13 cellular contexts compared by ENCODE assay signal in genomic region chr20:4225778-4226177, GRCh38. TPM values are rescaled to one million over a fixed set of nuclear protein-coding genes. Genes with fewer than 3 reads are reported as not detected.
DNase-seq lines count a peak whose midpoint lies in the region; ATAC-seq and TF ChIP-seq lines count a peak whose summit lies in the region.
"Had no signal": no experiment of that assay in that cellular context is flagged by ENCODE, and none has a peak within 500 bp of the region (broad histone marks: within the 10 kb centered on the region; RNA-seq: fewer than 3 reads in every experiment).

No MANE protein-coding gene starts in this region.

- no peak overlapping the region for H3K27ac Mint-ChIP-seq in natural killer cell
- H3K27ac Mint-ChIP-seq: memory B cell; T-helper 1 cell treated with Interleukin-12 subunit alpha and Interleukin-12 subunit beta and Interleukin-4 antibody, amounts not matched to agents 30 μg/mL and 1 μg/mL, for 36 hours had no signal

- no peaks in the 10 kb centered on the region for H3K36me3 ChIP-seq in upper lobe of left lung

- peaks cover 7 to 15% (median 11%) of the 10 kb centered on the region in 4 donors for H3K4me1 ChIP-seq in upper lobe of left lung

- H3K36me3 Mint-ChIP-seq in natural killer cell: no peaks in the 10 kb centered on the region
- H3K36me3 Mint-ChIP-seq: memory B cell had no signal

- H3K4me1 Mint-ChIP-seq in natural killer cell: peaks cover 0 to 10% of the 10 kb centered on the region in 2 donors
- H3K4me1 Mint-ChIP-seq: memory B cell had no signal

- no peak overlapping the region for H3K4me3 Mint-ChIP-seq in natural killer cell
- H3K4me3 Mint-ChIP-seq: memory B cell; T-helper 1 cell treated with Interleukin-12 subunit alpha and Interleukin-12 subunit beta and Interleukin-4 antibody, amounts not matched to agents 30 μg/mL and 1 μg/mL, for 36 hours had no signal

- no peak for TF ChIP-seq POLR2A in upper lobe of left lung (IDR thresholded peaks at IDR 0.05)

- no peaks in the 10 kb centered on the region for H3K9me3 ChIP-seq in upper lobe of left lung

- H3K27me3 Mint-ChIP-seq in natural killer cell (ENCODE audit: low read depth in 2 of 2): peaks cover 19 to 24% of the 10 kb centered on the region in 2 donors

- peak; percentile 14 to 34 for ATAC-seq in upper lobe of left lung (ENCODE audit: low FRiP score in 2 of 2)
- ATAC-seq in natural killer cell: no peak

- WGBS in upper lobe of left lung, 2 donors: 40 to 73% methylated on average over 4 to 5 of the region's 5 CpGs

- intact Hi-C loops in natural killer cell (cut with micrococcal nuclease): no loop called here

- H3K9me3 Mint-ChIP-seq in natural killer cell: no peaks in the 10 kb centered on the region
- H3K9me3 Mint-ChIP-seq: memory B cell; T-helper 1 cell treated with Interleukin-12 subunit alpha and Interleukin-12 subunit beta and Interleukin-4 antibody, amounts not matched to agents 30 μg/mL and 1 μg/mL, for 36 hours had no signal

- DNase-seq in HPDE6-E6E7 (ENCODE audit: extremely low spot score): peak; percentile 57
- DNase-seq in amniotic stem cell (lab: John Stamatoyannopoulos, UW): peak; percentile 78
- DNase-seq in hepatic stellate cell (ENCODE audit: low spot score): peak; percentile 87
- no peak for DNase-seq in upper lobe of left lung
- no peak for DNase-seq in natural killer cell
- no peak for DNase-seq in NCI-H2227 (lab: John Stamatoyannopoulos, UW; ENCODE audit: unreplicated experiment)
- DNase-seq in mucosa of gallbladder (ENCODE audit: low spot score): no peak
- DNase-seq: activated T-cell treated with anti-CD3 and anti-CD28 coated beads, Interleukin-2, amount 50 U/mL, for 48 hours; effector CD8-positive, alpha-beta T cell; NCI-H2171 had no signal

- H3K27me3 ChIP-seq in upper lobe of left lung: peaks cover 0 to 12% (median 11%) of the 10 kb centered on the region in 4 donors

- no peak overlapping the region for H3K4me3 ChIP-seq in upper lobe of left lung

- no peak overlapping the region for H3K27ac ChIP-seq in upper lobe of left lung

- no peak for TF ChIP-seq CTCF in upper lobe of left lung (IDR thresholded peaks at IDR 0.05)
- TF ChIP-seq CTCF in natural killer cell (IDR thresholded peaks at IDR 0.05): no peak

- no peak for TF ChIP-seq EP300 in upper lobe of left lung (IDR thresholded peaks at IDR 0.05)

RNA-seq across cellular contexts. Expression of gene ADRA1D, which starts 23.3 kb away (rescaled TPM):
- total RNA-seq in upper lobe of left lung: 1 to 10 TPM in 4 of 6 donors, under 1 TPM in 2; 0.20 to 4.4 (median 1.0) TPM
- total RNA-seq in natural killer cell: not detected
- 0.60 TPM for total RNA-seq in mucosa of gallbladder
- total RNA-seq: subcutaneous adipose tissue had no signal

Comparison
In these comparisons a context has a peak if more than half of its experiments do, and no peak if none do; other contexts are left out.
1. DNase-seq: peak in HPDE6-E6E7 (single experiment), amniotic stem cell (single experiment) and hepatic stellate cell (single experiment); none in upper lobe of left lung (0 of 2), natural killer cell (single experiment), NCI-H2227 (single experiment) and mucosa of gallbladder (single experiment).
2. ATAC-seq: peak in upper lobe of left lung (2 of 2); none in natural killer cell (0 of 3).